Comparison of ENCODE assay signal across 17 cellular contexts in genomic region chr4:155761047-155761446, GRCh38. TPM values are rescaled to one million over a fixed set of nuclear protein-coding genes. Genes with fewer than 3 reads are reported as not detected.
DNase-seq lines count a peak whose midpoint lies in the region; ATAC-seq, FAIRE-seq and TF ChIP-seq lines count a peak whose summit lies in the region.
"Had no signal": no experiment of that assay in that cellular context is flagged by ENCODE, and none has a peak within 500 bp of the region (broad histone marks: within the 10 kb centered on the region; RNA-seq: fewer than 3 reads in every experiment).

No MANE protein-coding gene starts in this region.

- H3K9me3 ChIP-seq in heart left ventricle (no peaks in the 10 kb centered on the region), muscle layer of duodenum (ENCODE audit: control insufficient read depth in 1 of 2, low read length in 2 of 2) (no peaks in the 10 kb centered on the region), tibial artery (no peaks in the 10 kb centered on the region), pancreas (no peaks in the 10 kb centered on the region)
- H3K9me3 ChIP-seq: BLaER1 had no signal

- H3K4me3 ChIP-seq in heart left ventricle (peak overlapping the region in 9 of 12 donors; percentile 78 to 88 (median 83)), muscle layer of duodenum (ENCODE audit: low read depth in 1 of 2, low read length in 2 of 2) (peak overlapping the region; percentile 17 to 92), tibial artery (no peak overlapping the region), pancreas (peak overlapping the region in 1 of 4 donors; percentile 73)
- H3K4me3 ChIP-seq: BLaER1 had no signal

- no peak for FAIRE-seq in pancreas (lab: Jason Lieb, UNC)

- H3K4me3 Mint-ChIP-seq in brain, result peak overlapping the region; percentile 75 to 84 (median 79)
- H3K4me3 Mint-ChIP-seq: CD8-positive, alpha-beta memory T cell had no signal

- peaks cover 4% of the 10 kb centered on the region for H3K27me3 Mint-ChIP-seq in brain

- H3K36me3 Mint-ChIP-seq in brain, result peaks cover 4% of the 10 kb centered on the region

- H3K4me1 ChIP-seq in heart left ventricle (peaks cover 0 to 27% (median 5%) of the 10 kb centered on the region in 12 donors), muscle layer of duodenum (ENCODE audit: control insufficient read depth in 1 of 2, insufficient read depth in 2 of 2, low read length in 2 of 2) (peaks cover 0 to 20% of the 10 kb centered on the region in 2 donors), tibial artery (peaks cover 0 to 20% (median 4%) of the 10 kb centered on the region in 4 donors), pancreas (peaks cover 0 to 4% (median 4%) of the 10 kb centered on the region in 3 donors)

- H3K9me3 Mint-ChIP-seq in brain, result peaks cover 0 to 4% (median 0%) of the 10 kb centered on the region in 5 experiments

- peaks cover 0 to 14% (median 0%) of the 10 kb centered on the region in 9 donors for H3K36me3 ChIP-seq in heart left ventricle
- no peaks in the 10 kb centered on the region for H3K36me3 ChIP-seq in muscle layer of duodenum (ENCODE audit: control insufficient read depth in 1 of 2, insufficient read depth in 2 of 2, low read length in 2 of 2)
- peaks cover 0 to 12% (median 0%) of the 10 kb centered on the region in 3 donors for H3K36me3 ChIP-seq in tibial artery
- H3K36me3 ChIP-seq in pancreas, result no peaks in the 10 kb centered on the region
- H3K36me3 ChIP-seq: BLaER1 had no signal

- ATAC-seq in heart left ventricle (no peak), HG02759 (IDR thresholded peaks at IDR 0.05; ENCODE audit: unreplicated experiment) (no peak), GM18868 (IDR thresholded peaks at IDR 0.05; ENCODE audit: unreplicated experiment) (no peak), pancreas (no peak)
- ATAC-seq: PC-3 had no signal

- no peak for DNase-seq in heart left ventricle
- no peak for DNase-seq in cardiac septum (ENCODE audit: low spot score)
- DNase-seq in tibial artery, result no peak
- no peak for DNase-seq in pancreas
- DNase-seq: CD8-positive, alpha-beta memory T cell; DMS 273 treated with DMSO at 0.1 percent for 48 hours; EL; HCEC 1CT; NCI-H1048; NCI-H2107; PC-3 had no signal

- peaks cover 52% of the 10 kb centered on the region for H3K4me1 Mint-ChIP-seq in brain

- 79 to 88% (median 82%) methylated on average over 3 of the region's 3 CpGs for WGBS in heart left ventricle, 4 donors
- 90 to 91% methylated on average over 3 of the region's 3 CpGs for WGBS in pancreas, 2 donors

- intact Hi-C loops in heart left ventricle (cut with DNase I) (loop anchor here in 2 of 10 donors (5.0 to 10.0 kb wide), 2 partner anchors 86 to 94 kb away; partner anchors contain the start of gene GUCY1A1 (in 1 of the 2)), cardiac septum (cut with DNase I) (no loop called here), tibial artery (cut with DNase I; ENCODE audit: low total_unique reads) (no loop called here), pancreas (cut with DNase I) (no loop called here)

- TF ChIP-seq CTCF in heart left ventricle (IDR thresholded peaks at IDR 0.05) (no peak), brain (conservative IDR thresholded peaks at IDR 0.05) (no peak), tibial artery (IDR thresholded peaks at IDR 0.05) (no peak), pancreas (IDR thresholded peaks at IDR 0.05) (no peak)

- no peak for TF ChIP-seq POLR2A in heart left ventricle (IDR thresholded peaks at IDR 0.05)

- H3K27ac ChIP-seq in heart left ventricle (peak overlapping the region in 5 of 12 donors; percentile 86 to 95 (median 92)), muscle layer of duodenum (ENCODE audit: low read length) (no peak overlapping the region), tibial artery (peak overlapping the region; percentile 90 to 95), pancreas (no peak overlapping the region)
- H3K27ac ChIP-seq: 22Rv1, BLaER1 had no signal

- H3K27me3 ChIP-seq in heart left ventricle (peaks cover 0 to 6% (median 0%) of the 10 kb centered on the region in 9 donors), muscle layer of duodenum (ENCODE audit: low read depth, low read length) (no peaks in the 10 kb centered on the region), tibial artery (no peaks in the 10 kb centered on the region), pancreas (no peaks in the 10 kb centered on the region)

- peak overlapping the region in 2 of 5 experiments; percentile 6 to 10 for H3K27ac Mint-ChIP-seq in brain
- H3K27ac Mint-ChIP-seq: CD8-positive, alpha-beta memory T cell had no signal

RNA-seq across cellular contexts. Expression of gene GUCY1B1, which starts 2.2 kb away (rescaled TPM):
- 10 to 100 TPM; 14.6 to 30.7 (median 18.7) TPM for total RNA-seq in heart left ventricle
- polyA plus RNA-seq in heart left ventricle, result 10 to 100 TPM; 12.5 to 15.1 TPM
- 17.0 TPM for total RNA-seq in cardiac septum
- 9.8 TPM for polyA plus RNA-seq in brain (ENCODE audit: insufficient read depth, low read depth, low replicate concordance)
- 10 to 100 TPM in 2 of 6 donors, 1 to 10 TPM in 4; 3.9 to 18.1 (median 4.4) TPM for total RNA-seq in pancreas
- 10 to 100 TPM in 1 of 2 donors, 1 to 10 TPM in 1; 6.2 to 12.4 TPM for polyA plus RNA-seq in pancreas

Comparison
In these comparisons a context has a peak if more than half of its experiments do, and no peak if none do; other contexts are left out.
1. H3K27ac ChIP-seq: peak in tibial artery (2 of 2); none in muscle layer of duodenum (single experiment) and pancreas (0 of 4).
2. H3K4me3 ChIP-seq: peak in heart left ventricle (9 of 12) and muscle layer of duodenum (2 of 2); none in tibial artery (0 of 2).